In genomic region chr15:29268706-29269484, GRCh38 we compare ENCODE assay signal across 8 cellular contexts. TPM values are rescaled to one million over a fixed set of nuclear protein-coding genes. Genes with fewer than 3 reads are reported as not detected.
A peak's percentile ranks its signal among the peaks of the same experiment; 100 is the strongest.
DNase-seq lines count a peak whose midpoint lies in the region; ATAC-seq and TF ChIP-seq lines count a peak whose summit lies in the region.

No MANE protein-coding gene starts in this region.

- peak; percentile 16 for ATAC-seq in HG02798 (IDR thresholded peaks at IDR 0.05; ENCODE audit: poor library complexity, unreplicated experiment)

- no peaks in the 10 kb centered on the region for H3K36me3 Mint-ChIP-seq in nephron progenitor cell (ENCODE audit: low read depth)

- peaks cover 5% of the 10 kb centered on the region for H3K27me3 Mint-ChIP-seq in nephron progenitor cell (ENCODE audit: low read depth, poor library complexity)

- no peaks in the 10 kb centered on the region for H3K9me3 Mint-ChIP-seq in nephron progenitor cell

- no peak for TF ChIP-seq CTCF in fibroblast of lung (conservative IDR thresholded peaks at IDR 0.05 in 1 of 2, IDR thresholded peaks at IDR 0.05 in 1 of 2; ENCODE audit: low read depth in 1 of 2, low read length in 2 of 2)
- TF ChIP-seq CTCF in nephron progenitor cell (IDR thresholded peaks at IDR 0.05), result no peak

- peak overlapping the region; percentile 97 for H3K27ac Mint-ChIP-seq in nephron progenitor cell

- peaks cover 13% of the 10 kb centered on the region for H3K79me2 ChIP-seq in fibroblast of lung (ENCODE audit: control insufficient read depth, insufficient read depth, low read length)

- H3K4me3 ChIP-seq in fibroblast of lung (replicated peaks in 1 of 4; ENCODE audit: control extremely low read depth in 1 of 4, insufficient read depth in 1 of 4, low read depth in 3 of 4, low read length in 4 of 4), result peak overlapping the region; percentile 84 to 95 (median 90)

- peaks cover 3% of the 10 kb centered on the region for H4K20me1 ChIP-seq in fibroblast of lung (ENCODE audit: control insufficient read depth, extremely low read depth, insufficient read depth, low read length)

- no peaks in the 10 kb centered on the region for H3K27me3 ChIP-seq in fibroblast of lung (ENCODE audit: control insufficient read depth, insufficient read depth, low read length)

- H3K4me1 ChIP-seq in fibroblast of lung (ENCODE audit: control insufficient read depth, extremely low read depth, insufficient read depth, low read length), result no peaks in the 10 kb centered on the region

- H3K36me3 ChIP-seq in fibroblast of lung (ENCODE audit: control insufficient read depth, insufficient read depth, low read length), result no peaks in the 10 kb centered on the region

- H3K4me1 Mint-ChIP-seq in nephron progenitor cell, result peaks cover 50% of the 10 kb centered on the region

- no peaks in the 10 kb centered on the region for H3K9me3 ChIP-seq in fibroblast of lung (ENCODE audit: control insufficient read depth, insufficient read depth, low read depth, low read length)

- H3K4me2 ChIP-seq in fibroblast of lung (ENCODE audit: extremely low read depth, insufficient read depth, low read length), result peak overlapping the region; percentile 94

- DNase-seq in DMS 273 (lab: John Stamatoyannopoulos, UW; ENCODE audit: unreplicated experiment) (peak; percentile 51), DMS 273 treated with DMSO at 0.1 percent for 48 hours (lab: John Stamatoyannopoulos, UW) (no peak), NOMO-1 (lab: John Stamatoyannopoulos, UW; ENCODE audit: unreplicated experiment in 2 of 2) (peak; percentile 17 to 34), activated T-helper 1 cell treated with Interleukin-2 at 50 U/mL for 16 hours (ENCODE audit: low read depth) (peak; percentile 23), fibroblast of lung (ENCODE audit: low read depth in 2 of 2) (peak; percentile 37 to 51), nephron progenitor cell (no peak), substantia nigra (lab: John Stamatoyannopoulos, UW) (peak in 28 of 49 donors; percentile 5 to 79 (median 42))

- H2AFZ ChIP-seq in fibroblast of lung (ENCODE audit: low read length), result peak overlapping the region; percentile 91

- H3K9ac ChIP-seq in fibroblast of lung (ENCODE audit: insufficient read depth, low read length), result peak overlapping the region; percentile 88

- H3K27ac ChIP-seq in fibroblast of lung (ENCODE audit: insufficient read depth, low read length) (peak overlapping the region; percentile 81), substantia nigra (ENCODE audit: low read depth, low read length, poor library complexity, severe bottlenecking) (peak overlapping the region; percentile 92)

- peak overlapping the region; percentile 95 for H3K4me3 Mint-ChIP-seq in nephron progenitor cell

RNA-seq across cellular contexts. Expression of gene NSMCE3, which starts 0.7 kb away (rescaled TPM):
- total RNA-seq in fibroblast of lung, result 7.2 and 8.8 TPM in 2 replicates
- 7.2 TPM in 2 replicates for polyA plus RNA-seq in fibroblast of lung
- polyA plus RNA-seq in fibroblast of lung (2012), result 5.6 and 6.4 TPM in 2 replicates
- 4.3 and 5.3 TPM in 2 replicates for polyA minus RNA-seq in fibroblast of lung (ENCODE audit: low replicate concordance)

Comparison
In these comparisons a context has a peak if more than half of its experiments do, and no peak if none do; other contexts are left out.
1. DNase-seq: peak in DMS 273 (single experiment), NOMO-1 (2 of 2), activated T-helper 1 cell treated with Interleukin-2 at 50 U/mL for 16 hours (single experiment), fibroblast of lung (2 of 2) and substantia nigra (28 of 49); none in DMS 273 treated with DMSO at 0.1 percent for 48 hours (single experiment) and nephron progenitor cell (single experiment).